In genomic region chr21:38306833-38307232, GRCh38 we compare ENCODE assay signal across 15 cellular contexts. TPM values are rescaled to one million over a fixed set of nuclear protein-coding genes. Genes with fewer than 3 reads are reported as not detected.
A peak's percentile ranks its signal among the peaks of the same experiment; 100 is the strongest.
DNase-seq lines count a peak whose midpoint lies in the region; ATAC-seq and TF ChIP-seq lines count a peak whose summit lies in the region.
"Had no signal": no experiment of that assay in that cellular context is flagged by ENCODE, and none has a peak within 500 bp of the region (broad histone marks: within the 10 kb centered on the region; RNA-seq: fewer than 3 reads in every experiment).

No MANE protein-coding gene starts in this region.

- TF ChIP-seq POLR2A in tibial nerve (IDR thresholded peaks at IDR 0.05) = no peak

- TF ChIP-seq CTCF in thoracic aorta (IDR thresholded peaks at IDR 0.05) = no peak
- no peak for TF ChIP-seq CTCF in tibial nerve (IDR thresholded peaks at IDR 0.05)

- H3K27ac ChIP-seq in thoracic aorta (peak overlapping the region; percentile 29 to 52), tibial nerve (peak overlapping the region in 1 of 4 donors; percentile 25)

- ATAC-seq in thoracic aorta (ENCODE audit: insufficient number of reproducible peaks, low FRiP score, low read depth) (no peak), GM18909 (IDR thresholded peaks at IDR 0.05; ENCODE audit: poor library complexity, unreplicated experiment) (no peak)
- ATAC-seq: natural killer cell treated with Interleukin-12 subunit alpha and Interleukin-12 subunit beta and Interleukin-15 and Interleukin-18, amount 100 ng/mL, for 72 hours; stimulated activated effector memory CD8-positive, alpha-beta T cell treated with anti-CD3 and anti-CD28 coated beads, Interleukin-12 subunit alpha, Interleukin-12 subunit beta, amount 100 ng/mL, for 72 hours had no signal

- no peaks in the 10 kb centered on the region for H3K27me3 ChIP-seq in thoracic aorta (replicated peaks; ENCODE audit: insufficient read depth)
- no peaks in the 10 kb centered on the region for H3K27me3 ChIP-seq in tibial nerve

- H3K4me3 ChIP-seq in thoracic aorta (peak overlapping the region; percentile 7), tibial nerve (no peak overlapping the region)

- 65 to 78% methylated on average over 2 of the region's 2 CpGs for WGBS in tibial nerve, 2 donors

- H3K4me1 ChIP-seq in thoracic aorta (ENCODE audit: control insufficient read depth in 1 of 2, low read depth in 2 of 2) (peaks cover 9 to 50% of the 10 kb centered on the region in 2 donors), tibial nerve (peaks cover 0 to 4% (median 0%) of the 10 kb centered on the region in 4 donors)

- H3K9me3 ChIP-seq in thoracic aorta (no peaks in the 10 kb centered on the region), tibial nerve (no peaks in the 10 kb centered on the region)

- TF ChIP-seq EP300 in tibial nerve (IDR thresholded peaks at IDR 0.05) = no peak

- DNase-seq in HCEC 1CT = peak; percentile 96
- DNase-seq in amniotic stem cell (lab: John Stamatoyannopoulos, UW) = peak; percentile 39
- peak; percentile 76 for DNase-seq in glomerular visceral epithelial cell (ENCODE audit: extremely low spot score)
- DNase-seq in thoracic aorta (ENCODE audit: low spot score) = no peak
- no peak for DNase-seq in NCI-H774 (lab: John Stamatoyannopoulos, UW)
- DNase-seq in Kasumi-1 (lab: John Stamatoyannopoulos, UW) = no peak
- DNase-seq in tibial nerve (ENCODE audit: low spot score in 2 of 2) = no peak
- DNase-seq: activated naive CD4-positive, alpha-beta T cell treated with Interleukin-2 at 50 U/mL for 16 hours; effector CD8-positive, alpha-beta T cell; NCI-H1048; NCI-H69; stimulated activated CD4-positive, alpha-beta T cell treated with anti-CD3 and anti-CD28 coated beads, Interleukin-15, amount 100 ng/mL, for 24 hours had no signal

- no peaks in the 10 kb centered on the region for H3K36me3 ChIP-seq in thoracic aorta
- no peaks in the 10 kb centered on the region for H3K36me3 ChIP-seq in tibial nerve

RNA-seq across cellular contexts. Expression of gene KCNJ15, which starts 50.0 kb away (rescaled TPM):
- total RNA-seq in thoracic aorta (1 to 10 TPM in 1 of 2 donors, under 1 TPM in 1; 0.41 to 1.8 TPM), tibial nerve (1 to 10 TPM in 1 of 4 donors, under 1 TPM in 3; 0.39 to 2.4 (median 0.43) TPM)
- total RNA-seq: natural killer cell treated with Interleukin-12 subunit alpha and Interleukin-12 subunit beta and Interleukin-15 and Interleukin-18, amount 100 ng/mL, for 72 hours had no signal

Comparison
In these comparisons a context has a peak if more than half of its experiments do, and no peak if none do; other contexts are left out.
1. DNase-seq: peak in HCEC 1CT (single experiment), amniotic stem cell (single experiment) and glomerular visceral epithelial cell (single experiment); none in thoracic aorta (single experiment), NCI-H774 (single experiment), Kasumi-1 (0 of 2) and tibial nerve (0 of 2).